Comparison of ENCODE assay signal across 1 cellular context in genomic region chr10:100353770-100354485, GRCh38.
TF ChIP-seq lines count a peak whose summit lies in the region.

No MANE protein-coding gene starts in this region.

TF ChIP-seq in GM12878, 131 proteins besides CTCF, POLR2A, EP300 and RAD21:
- TF ChIP-seq SMARCA5 (IDR thresholded peaks at IDR 0.05) (no peak), HCFC1 (IDR thresholded peaks at IDR 0.05; ENCODE audit: low read length) (no peak), MEF2B (IDR thresholded peaks at IDR 0.05; ENCODE audit: partially characterized antibody, poor library complexity, severe bottlenecking) (no peak), E4F1 (IDR thresholded peaks at IDR 0.05; ENCODE audit: borderline replicate concordance, partially characterized antibody) (no peak), FOXM1 (IDR thresholded peaks at IDR 0.05; ENCODE audit: low read depth, low read length) (no peak), JUND (IDR thresholded peaks at IDR 0.05; ENCODE audit: low read depth, low read length) (no peak), SRF (IDR thresholded peaks at IDR 0.05; ENCODE audit: low read depth in 2 of 2, low read length in 2 of 2) (no peak), ZNF592 (IDR thresholded peaks at IDR 0.05) (no peak), SUZ12 (IDR thresholded peaks at IDR 0.05; ENCODE audit: unreplicated experiment) (no peak), POLR2AphosphoS2 (IDR thresholded peaks at IDR 0.05; ENCODE audit: low read depth, low read length) (no peak), SMAD1 (IDR thresholded peaks at IDR 0.05; ENCODE audit: low read depth, partially characterized antibody) (no peak), SMC3 (IDR thresholded peaks at IDR 0.05; ENCODE audit: borderline replicate concordance, low read length) (no peak)
- TF ChIP-seq, protein P1, sequence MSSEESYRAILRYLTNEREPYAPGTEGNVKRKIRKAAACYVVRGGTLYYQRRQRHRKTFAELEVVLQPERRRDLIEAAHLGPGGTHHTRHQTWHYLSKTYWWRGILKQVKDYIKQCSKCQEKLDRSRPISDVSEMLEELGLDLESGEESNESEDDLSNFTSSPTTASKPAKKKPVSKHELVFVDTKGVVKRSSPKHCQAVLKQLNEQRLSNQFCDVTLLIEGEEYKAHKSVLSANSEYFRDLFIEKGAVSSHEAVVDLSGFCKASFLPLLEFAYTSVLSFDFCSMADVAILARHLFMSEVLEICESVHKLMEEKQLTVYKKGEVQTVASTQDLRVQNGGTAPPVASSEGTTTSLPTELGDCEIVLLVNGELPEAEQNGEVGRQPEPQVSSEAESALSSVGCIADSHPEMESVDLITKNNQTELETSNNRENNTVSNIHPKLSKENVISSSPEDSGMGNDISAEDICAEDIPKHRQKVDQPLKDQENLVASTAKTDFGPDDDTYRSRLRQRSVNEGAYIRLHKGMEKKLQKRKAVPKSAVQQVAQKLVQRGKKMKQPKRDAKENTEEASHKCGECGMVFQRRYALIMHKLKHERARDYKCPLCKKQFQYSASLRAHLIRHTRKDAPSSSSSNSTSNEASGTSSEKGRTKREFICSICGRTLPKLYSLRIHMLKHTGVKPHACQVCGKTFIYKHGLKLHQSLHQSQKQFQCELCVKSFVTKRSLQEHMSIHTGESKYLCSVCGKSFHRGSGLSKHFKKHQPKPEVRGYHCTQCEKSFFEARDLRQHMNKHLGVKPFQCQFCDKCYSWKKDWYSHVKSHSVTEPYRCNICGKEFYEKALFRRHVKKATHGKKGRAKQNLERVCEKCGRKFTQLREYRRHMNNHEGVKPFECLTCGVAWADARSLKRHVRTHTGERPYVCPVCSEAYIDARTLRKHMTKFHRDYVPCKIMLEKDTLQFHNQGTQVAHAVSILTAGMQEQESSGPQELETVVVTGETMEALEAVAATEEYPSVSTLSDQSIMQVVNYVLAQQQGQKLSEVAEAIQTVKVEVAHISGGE (CRISPR knock-in tag; IDR thresholded peaks at IDR 0.05) = no peak
